ENCODE assay signal across 8 cellular contexts in the genomic region with DNA sequence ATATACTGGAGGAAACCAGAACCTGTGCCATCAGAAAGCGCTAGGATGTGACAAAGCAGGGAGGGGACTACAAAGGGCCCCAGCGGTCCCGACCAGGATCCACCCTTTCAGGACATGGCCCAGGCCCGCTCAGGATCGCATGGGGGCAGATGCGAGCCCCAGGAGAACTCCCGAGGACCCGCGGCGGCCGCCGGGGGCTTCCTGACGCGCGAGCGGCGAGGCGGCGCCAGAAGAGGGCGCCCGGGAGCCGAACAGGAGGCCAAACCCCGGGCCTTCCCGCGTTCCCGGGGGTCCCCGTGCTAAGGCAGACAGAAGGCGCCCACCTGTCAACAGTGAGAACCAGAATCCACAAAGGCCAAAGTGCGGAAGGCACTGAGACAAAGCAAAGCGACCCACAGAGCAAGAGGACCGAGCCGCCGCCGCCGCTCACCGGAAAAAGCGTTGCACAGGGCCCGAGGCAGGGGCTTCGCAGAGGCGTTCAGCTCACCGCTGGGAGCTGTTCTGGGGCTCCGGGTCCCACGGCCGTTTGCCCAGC. TPM values are rescaled to one million over a fixed set of nuclear protein-coding genes. Genes with fewer than 3 reads are reported as not detected.
DNase-seq lines count a peak whose midpoint lies in the region; TF ChIP-seq lines count a peak whose summit lies in the region.

No MANE protein-coding gene starts in this region.

- 27% methylated on average over 25 of the region's 44 CpGs for WGBS in esophagus muscularis mucosa

- H3K4me3 Mint-ChIP-seq in nephron progenitor cell = peak overlapping the region; percentile 76

- H3K27me3 ChIP-seq in esophagus muscularis mucosa = no peaks in the 10 kb centered on the region

- H3K36me3 ChIP-seq in esophagus muscularis mucosa = no peaks in the 10 kb centered on the region

- peak overlapping the region in 2 of 4 donors; percentile 44 to 48 for H3K27ac ChIP-seq in esophagus muscularis mucosa (replicated peaks in 1 of 4)

- H3K4me1 ChIP-seq in esophagus muscularis mucosa = peaks cover 0 to 5% (median 4%) of the 10 kb centered on the region in 4 donors

- no peak overlapping the region for H3K27ac Mint-ChIP-seq in nephron progenitor cell

- H3K4me3 ChIP-seq in AG09309 (ENCODE audit: control insufficient read depth, low read depth, low read length) (peak overlapping the region; percentile 32), esophagus muscularis mucosa (peak overlapping the region; percentile 42 to 48 (median 46))

- intact Hi-C loops in esophagus muscularis mucosa (cut with DNase I) = no loop called here

- H3K9me3 Mint-ChIP-seq in nephron progenitor cell = peaks cover 71% of the 10 kb centered on the region

- peaks cover 16% of the 10 kb centered on the region for H3K27me3 Mint-ChIP-seq in nephron progenitor cell (ENCODE audit: low read depth, poor library complexity)

- no peaks in the 10 kb centered on the region for H3K9me3 ChIP-seq in esophagus muscularis mucosa

- TF ChIP-seq CTCF in AG09309 (IDR thresholded peaks at IDR 0.05; ENCODE audit: control insufficient read depth, insufficient read depth, low read depth, low read length, missing control alignments) (peak; percentile 58), GM20000 (IDR thresholded peaks at IDR 0.05; ENCODE audit: extremely low read depth, missing control alignments) (peak; percentile 68), esophagus muscularis mucosa (IDR thresholded peaks at IDR 0.05) (peak; percentile 54 to 82 (median 67)), nephron progenitor cell (IDR thresholded peaks at IDR 0.05) (peak; percentile 68)

- DNase-seq in AG09309 (ENCODE audit: low read depth) (no peak), GM20000 (ENCODE audit: low spot score) (peak; percentile 74), NCI-H774 (lab: John Stamatoyannopoulos, UW) (peak; percentile 16), activated T-cell treated with anti-CD3 and anti-CD28 coated beads for 1 hour (ENCODE audit: low read depth) (peak; percentile 54), esophagus muscularis mucosa (ENCODE audit: extremely low spot score) (no peak), nephron progenitor cell (peak; percentile 82), OCI-M2 (lab: John Stamatoyannopoulos, UW; ENCODE audit: unreplicated experiment) (no peak)
- DNase-seq in stimulated activated naive CD4-positive, alpha-beta T cell (lab: John Stamatoyannopoulos, UW) = peak; percentile 33 to 68 (median 63)

- TF ChIP-seq POLR2A in esophagus muscularis mucosa (IDR thresholded peaks at IDR 0.05; ENCODE audit: low read depth) = no peak

- no peaks in the 10 kb centered on the region for H3K36me3 Mint-ChIP-seq in nephron progenitor cell (ENCODE audit: low read depth)

- no peak for TF ChIP-seq EP300 in esophagus muscularis mucosa (IDR thresholded peaks at IDR 0.05)

- peaks cover 11% of the 10 kb centered on the region for H3K4me1 Mint-ChIP-seq in nephron progenitor cell

RNA-seq across cellular contexts. Expression of a gene that starts 7.3 kb away (rescaled TPM):
- total RNA-seq in esophagus muscularis mucosa = not detected

RNA-seq across cellular contexts. Expression of a gene that starts 39.2 kb away (rescaled TPM):
- total RNA-seq in esophagus muscularis mucosa = 10 to 100 TPM; 57.7 to 79.4 (median 64.8) TPM

RNA-seq across cellular contexts. Expression of a gene that starts 45.7 kb away (rescaled TPM):
- not detected for total RNA-seq in esophagus muscularis mucosa

Comparison
In these comparisons a context has a peak if more than half of its experiments do, and no peak if none do; other contexts are left out.
1. DNase-seq: peak in GM20000 (single experiment), NCI-H774 (single experiment), activated T-cell treated with anti-CD3 and anti-CD28 coated beads for 1 hour (single experiment), nephron progenitor cell (single experiment) and stimulated activated naive CD4-positive, alpha-beta T cell (6 of 6); none in AG09309 (single experiment), esophagus muscularis mucosa (single experiment) and OCI-M2 (single experiment).
2. Peak in every context shown above with its lines, with median percentiles within 50 percentile points of each other: CTCF ChIP-seq.